Comparison of ENCODE assay signal across 17 cellular contexts in the genomic region with DNA sequence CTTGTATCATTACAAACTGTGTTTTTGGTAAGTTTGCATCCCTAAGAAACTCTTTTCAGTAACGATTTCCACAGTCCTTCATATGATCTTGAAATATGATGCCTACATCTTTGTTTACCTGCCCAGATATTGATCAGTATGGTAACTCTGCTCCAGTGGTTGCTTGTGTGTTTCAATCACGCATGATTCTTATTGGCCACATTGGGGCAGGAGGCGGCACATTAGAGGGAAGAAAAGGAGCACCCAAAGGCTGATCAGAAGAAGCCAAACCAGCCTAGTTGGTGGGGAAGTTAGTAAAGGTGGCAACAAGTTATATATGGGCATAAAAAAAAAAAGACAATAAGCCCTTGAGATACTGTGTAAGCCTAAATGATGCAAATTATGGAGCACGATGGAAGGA.
DNase-seq lines count a peak whose midpoint lies in the region; ATAC-seq and TF ChIP-seq lines count a peak whose summit lies in the region.
"Had no signal": no experiment of that assay in that cellular context is flagged by ENCODE, and none has a peak within 500 bp of the region (broad histone marks: within the 10 kb centered on the region; RNA-seq: fewer than 3 reads in every experiment).

No MANE protein-coding gene starts in this region.

- 65 to 79% methylated on average over 4 of the region's 4 CpGs for WGBS in body of pancreas, 2 donors

- H3K9me3 ChIP-seq in breast epithelium (no peaks in the 10 kb centered on the region), body of pancreas (no peaks in the 10 kb centered on the region)
- H3K9me3 ChIP-seq: neutrophil had no signal

- DNase-seq in MCF 10A (ENCODE audit: unreplicated experiment) (peak; percentile 18), breast epithelium (ENCODE audit: low spot score in 2 of 2) (no peak), body of pancreas (peak in 1 of 4 donors; percentile 27), GM13976 (ENCODE audit: low spot score) (no peak), iPS-NIHi7 (ENCODE audit: extremely low spot score) (no peak), DMS53 (lab: John Stamatoyannopoulos, UW) (no peak)
- DNase-seq: activated CD4-positive, CD25-positive, alpha-beta regulatory T cell treated with anti-CD3 and anti-CD28 coated beads, Interleukin-2, amount 50 U/mL, for 72 hours; activated T-cell treated with anti-CD3 and anti-CD28 coated beads for 4 hours; H7; head of caudate nucleus; NCI-H187 treated with DMSO at 0.1 percent for 48 hours; stimulated activated naive B cell treated with anti-CD40 and anti-IgM and Interleukin-4, amounts not matched to agents 10 μg/mL and 1 μg/mL and 100 μg/mL, for 72 hours had no signal

- no peak overlapping the region for H3K27ac ChIP-seq in breast epithelium
- H3K27ac ChIP-seq in body of pancreas = no peak overlapping the region
- H3K27ac ChIP-seq: neutrophil, skin epidermis had no signal

- ATAC-seq in HG03354 (IDR thresholded peaks at IDR 0.05; ENCODE audit: poor library complexity, severe bottlenecking, unreplicated experiment) = peak; percentile 65
- ATAC-seq in body of pancreas = peak; percentile 42
- no peak for ATAC-seq in stimulated activated memory B cell treated with anti-CD40 and anti-IgM and Interleukin-4, amounts not matched to agents 10 μg/mL and 1 μg/mL and 100 μg/mL, for 72 hours

- H3K4me3 Mint-ChIP-seq in MCF 10A (ENCODE audit: unreplicated experiment) = no peak overlapping the region
- H3K4me3 Mint-ChIP-seq in stimulated activated memory B cell treated with anti-CD40 and anti-IgM and Interleukin-4, amounts not matched to agents 10 μg/mL and 1 μg/mL and 100 μg/mL, for 72 hours = no peak overlapping the region
- H3K4me3 Mint-ChIP-seq: B cell; stimulated activated naive B cell treated with anti-CD40 and anti-IgM and Interleukin-4, amounts not matched to agents 10 μg/mL and 1 μg/mL and 100 μg/mL, for 72 hours had no signal

- TF ChIP-seq CTCF in MCF 10A (IDR thresholded peaks at IDR 0.05; ENCODE audit: unreplicated experiment) (peak; percentile 10), breast epithelium (IDR thresholded peaks at IDR 0.05) (no peak), body of pancreas (IDR thresholded peaks at IDR 0.05) (peak in 3 of 7 experiments; percentile 23 to 41 (median 35)), GM13976 (IDR thresholded peaks at IDR 0.05; ENCODE audit: borderline replicate concordance, control extremely low read depth, extremely low read depth, insufficient read depth, missing control alignments) (no peak)

- H3K4me1 ChIP-seq in breast epithelium (no peaks in the 10 kb centered on the region), body of pancreas (no peaks in the 10 kb centered on the region)

- POLR2A ChIA-PET in MCF 10A (lab: Yijun Ruan, JAX) = interaction anchor here (0.6 to 0.9 kb wide), 2 partner anchors 8 to 159 kb away, joined by 3 read pairs; no protein-coding TSS in a partner anchor

- in situ Hi-C loops in GM13976 (cut with MboI; ENCODE audit: low sequenced_read_pairs, unreplicated experiment) = loop anchor here (25.0 kb wide), 1 partner anchor 1082 kb away; no protein-coding TSS in a partner anchor

- H3K9me3 Mint-ChIP-seq in MCF 10A (ENCODE audit: unreplicated experiment) = no peaks in the 10 kb centered on the region
- no peaks in the 10 kb centered on the region for H3K9me3 Mint-ChIP-seq in stimulated activated memory B cell treated with anti-CD40 and anti-IgM and Interleukin-4, amounts not matched to agents 10 μg/mL and 1 μg/mL and 100 μg/mL, for 72 hours
- H3K9me3 Mint-ChIP-seq: stimulated activated naive B cell treated with anti-CD40 and anti-IgM and Interleukin-4, amounts not matched to agents 10 μg/mL and 1 μg/mL and 100 μg/mL, for 72 hours had no signal

- H3K27me3 ChIP-seq in breast epithelium (no peaks in the 10 kb centered on the region), body of pancreas (no peaks in the 10 kb centered on the region)
- H3K27me3 ChIP-seq: neutrophil had no signal

- TF ChIP-seq POLR2A in breast epithelium (IDR thresholded peaks at IDR 0.05) = no peak
- TF ChIP-seq POLR2A in body of pancreas (IDR thresholded peaks at IDR 0.05) = no peak

- H3K36me3 ChIP-seq in breast epithelium (no peaks in the 10 kb centered on the region), body of pancreas (replicated peaks in 1 of 2; ENCODE audit: insufficient read depth in 1 of 2, low read depth in 2 of 2) (no peaks in the 10 kb centered on the region)

- H3K4me1 Mint-ChIP-seq in MCF 10A (ENCODE audit: insufficient read depth, unreplicated experiment) = peaks cover 6% of the 10 kb centered on the region
- peaks cover 6% of the 10 kb centered on the region for H3K4me1 Mint-ChIP-seq in stimulated activated memory B cell treated with anti-CD40 and anti-IgM and Interleukin-4, amounts not matched to agents 10 μg/mL and 1 μg/mL and 100 μg/mL, for 72 hours
- H3K4me1 Mint-ChIP-seq: B cell had no signal

- peaks cover 15% of the 10 kb centered on the region for H3K36me3 Mint-ChIP-seq in MCF 10A (ENCODE audit: insufficient read depth, unreplicated experiment)
- peaks cover 37% of the 10 kb centered on the region for H3K36me3 Mint-ChIP-seq in stimulated activated memory B cell treated with anti-CD40 and anti-IgM and Interleukin-4, amounts not matched to agents 10 μg/mL and 1 μg/mL and 100 μg/mL, for 72 hours

- CTCF ChIA-PET in MCF 10A (lab: Yijun Ruan, JAX) = interaction anchor here (0.7 to 1.5 kb wide), 4 partner anchors 9 to 1323 kb away, joined by 3 to 5 read pairs (median 5); no protein-coding TSS in a partner anchor

- no peak overlapping the region for H3K4me3 ChIP-seq in breast epithelium
- no peak overlapping the region for H3K4me3 ChIP-seq in body of pancreas
- H3K4me3 ChIP-seq: skin epidermis had no signal

- H3K27ac Mint-ChIP-seq in MCF 10A (ENCODE audit: low read depth, unreplicated experiment) = no peak overlapping the region
- H3K27ac Mint-ChIP-seq in stimulated activated memory B cell treated with anti-CD40 and anti-IgM and Interleukin-4, amounts not matched to agents 10 μg/mL and 1 μg/mL and 100 μg/mL, for 72 hours = peak overlapping the region; percentile 48

- BruUV-seq in MCF 10A (replicated peaks; lab: Mats Ljungman, UMichigan) = no TSS peak

- intact Hi-C loops in MCF 10A (cut with micrococcal nuclease) (no loop called here), breast epithelium (cut with DNase I; ENCODE audit: low total_unique reads) (no loop called here), body of pancreas (cut with DNase I) (no loop called here)

- H3K27me3 Mint-ChIP-seq in MCF 10A (ENCODE audit: insufficient read depth, unreplicated experiment) = no peaks in the 10 kb centered on the region
- no peaks in the 10 kb centered on the region for H3K27me3 Mint-ChIP-seq in stimulated activated memory B cell treated with anti-CD40 and anti-IgM and Interleukin-4, amounts not matched to agents 10 μg/mL and 1 μg/mL and 100 μg/mL, for 72 hours
- H3K27me3 Mint-ChIP-seq: B cell; stimulated activated naive B cell treated with anti-CD40 and anti-IgM and Interleukin-4, amounts not matched to agents 10 μg/mL and 1 μg/mL and 100 μg/mL, for 72 hours had no signal
